Comparison of ENCODE assay signal across 8 cellular contexts in genomic region chr12:3065846-3066245, GRCh38. TPM values are rescaled to one million over a fixed set of nuclear protein-coding genes. Genes with fewer than 3 reads are reported as not detected.
DNase-seq lines count a peak whose midpoint lies in the region; ATAC-seq and TF ChIP-seq lines count a peak whose summit lies in the region.
"Not testable (repeated sequence)": the region's sequence is repeated elsewhere in the genome, so short reads cannot be mapped to it uniquely, and the experiment has no call there.

No MANE protein-coding gene starts in this region.

- H3K4me2 ChIP-seq in HCT116 (ENCODE audit: low read length) (peak overlapping the region; percentile 52), PC-9 (0 out of 2 replicates have a peak overlapping the region, but pooled peaks have one; percentile 12), trophoblast cell (ENCODE audit: low read length) (peak overlapping the region; percentile 39)

- TF ChIP-seq CTCF in HCT116 (IDR thresholded peaks at IDR 0.05 in 2 of 3, conservative IDR thresholded peaks at IDR 0.05 in 1 of 3; ENCODE audit: borderline replicate concordance in 1 of 3, insufficient read depth in 1 of 3, low read depth in 2 of 3, low read length in 2 of 3); PC-9 (conservative IDR thresholded peaks at IDR 0.05); choroid plexus epithelial cell (conservative IDR thresholded peaks at IDR 0.05; ENCODE audit: low read depth, low read length); type B pancreatic cell (conservative IDR thresholded peaks at IDR 0.05): not testable (repeated sequence)

- H3K4me3 ChIP-seq in HCT116 (replicated peaks in 1 of 2; ENCODE audit: low read depth in 1 of 2, low read length in 2 of 2); PC-9; choroid plexus epithelial cell (ENCODE audit: low read depth, low read length); trophoblast cell (ENCODE audit: low read depth, low read length): not testable (repeated sequence)

- not testable (repeated sequence) for H3K9me2 ChIP-seq in HCT116 (ENCODE audit: insufficient read depth); PC-9 (ENCODE audit: insufficient read depth)

- H3K4ac ChIP-seq in trophoblast cell (ENCODE audit: low read depth, low read length): not testable (repeated sequence)

- peak overlapping the region; percentile 73 for H3K14ac ChIP-seq in trophoblast cell (ENCODE audit: low read length)

- H3K18ac ChIP-seq in trophoblast cell (ENCODE audit: low read length): not testable (repeated sequence)

- not testable (repeated sequence) for H3K36me3 Mint-ChIP-seq in type B pancreatic cell

- not testable (repeated sequence) for H3K79me1 ChIP-seq in trophoblast cell (ENCODE audit: low read length)

- H3K23ac ChIP-seq in trophoblast cell (ENCODE audit: low read length): not testable (repeated sequence)

- RAD21 ChIA-PET in HCT116 (lab: Charles Lee; ENCODE audit: low non-redundant PET in 1 of 2, low total read pairs in 2 of 2, uncharacterized antibody in 2 of 2, unreplicated experiment in 2 of 2): not testable (repeated sequence)

- peak overlapping the region; percentile 58 for H4K8ac ChIP-seq in trophoblast cell (ENCODE audit: low read depth, low read length)

- H2BK12ac ChIP-seq in trophoblast cell (ENCODE audit: low read length): not testable (repeated sequence)

- peak overlapping the region; percentile 79 for H2BK120ac ChIP-seq in trophoblast cell (ENCODE audit: insufficient read depth, low read length, poor library complexity)

- not testable (repeated sequence) for TF ChIP-seq POLR2A in HCT116 (IDR thresholded peaks at IDR 0.05; ENCODE audit: borderline replicate concordance, extremely low read depth, insufficient read depth, insufficient read length)

- peaks cover 17% of the 10 kb centered on the region for H3K27me3 Mint-ChIP-seq in type B pancreatic cell

- no CpG with 5 or more reads among the region's 3 CpGs for WGBS in trophoblast cell (ENCODE audit: extremely low coverage, insufficient coverage, insufficient read length)

- not testable (repeated sequence) for H3K9me3 Mint-ChIP-seq in type B pancreatic cell

- not testable (repeated sequence) for H3K9me3 ChIP-seq in HCT116 (ENCODE audit: control insufficient read depth in 1 of 2, insufficient read depth in 1 of 2, low read depth in 1 of 2, low read length in 2 of 2); PC-9 (ENCODE audit: insufficient read depth, low read depth); trophoblast cell (ENCODE audit: insufficient read depth, low read depth, low read length)

- peak overlapping the region; percentile 82 for H2BK5ac ChIP-seq in trophoblast cell (ENCODE audit: low read depth, low read length, poor library complexity)

- not testable (repeated sequence) for H3K4me1 Mint-ChIP-seq in type B pancreatic cell (ENCODE audit: unreplicated experiment)

- peak; percentile 67 for DNase-seq in ELF-1 (ENCODE audit: low read depth, low spot score)
- not testable (repeated sequence) for DNase-seq in HCT116 (ENCODE audit: low read depth, low spot score); type B pancreatic cell (ENCODE audit: extremely low spot score, unreplicated experiment)
- peak; percentile 39 for DNase-seq in HT1080 (ENCODE audit: low read depth)
- peak in 1 of 2 experiments; percentile 56 for DNase-seq in PC-9
- DNase-seq in choroid plexus epithelial cell (ENCODE audit: low read depth): peak; percentile 28
- DNase-seq in kidney tubule cell (ENCODE audit: low spot score): peak; percentile 34
- DNase-seq in trophoblast cell: peak; percentile 49 to 71

- H3K9ac ChIP-seq in HCT116 (ENCODE audit: low read length); trophoblast cell (ENCODE audit: low read length): not testable (repeated sequence)

- peak overlapping the region; percentile 63 for H4K91ac ChIP-seq in trophoblast cell (ENCODE audit: low read depth, low read length)

- POLR2A ChIA-PET in HCT116 (lab: Charles Lee); PC-9 (lab: Charles Lee; ENCODE audit: unreplicated experiment): not testable (repeated sequence)

- H2AFZ ChIP-seq in HCT116 (ENCODE audit: low read depth, low read length, poor library complexity, severe bottlenecking); PC-9; trophoblast cell (ENCODE audit: insufficient read depth, low read length, poor library complexity): not testable (repeated sequence)

- not testable (repeated sequence) for H3K79me2 ChIP-seq in HCT116 (ENCODE audit: insufficient read depth, low read length); PC-9 (ENCODE audit: low read depth); trophoblast cell (ENCODE audit: control insufficient read depth, insufficient read depth, low read length, poor library complexity)

- not testable (repeated sequence) for BruUV-seq in HCT116 (replicated peaks; lab: Mats Ljungman, UMichigan); PC-9 (replicated peaks; lab: Mats Ljungman, UMichigan)

- H4K20me1 ChIP-seq in HCT116 (ENCODE audit: insufficient read depth); PC-9 (ENCODE audit: insufficient read depth): not testable (repeated sequence)

- H4K12ac ChIP-seq in trophoblast cell (ENCODE audit: low read depth, low read length): not testable (repeated sequence)

- not testable (repeated sequence) for H3K36me3 ChIP-seq in HCT116 (ENCODE audit: control insufficient read depth in 1 of 2, insufficient read depth in 2 of 2, low read length in 2 of 2); PC-9 (ENCODE audit: low read depth); trophoblast cell (ENCODE audit: control insufficient read depth in 1 of 2, insufficient read depth in 2 of 2, low read length in 2 of 2)

- CTCF ChIA-PET in HCT116 (lab: Charles Lee): interaction anchor here (0.9 to 1.5 kb wide), 2 partner anchors 8 to 25 kb away, joined by 4 read pairs; no protein-coding TSS in a partner anchor
- CTCF ChIA-PET in PC-9 (lab: Charles Lee): interaction anchor here (0.6 kb wide), 2 partner anchors 24 to 354 kb away, joined by 3 to 8 read pairs; no protein-coding TSS in a partner anchor

- ATAC-seq in HCT116: peak; percentile 11; the same call in 1 of the 2 replicates

- not testable (repeated sequence) for H3K27me3 ChIP-seq in HCT116 (ENCODE audit: insufficient read depth, low read length); trophoblast cell (ENCODE audit: insufficient read depth, low read length)
- peaks cover 31% of the 10 kb centered on the region for H3K27me3 ChIP-seq in PC-9 (ENCODE audit: insufficient read depth, low read depth)

- H3K4me3 Mint-ChIP-seq in type B pancreatic cell: not testable (repeated sequence)

- H3F3A ChIP-seq in PC-9 (ENCODE audit: insufficient read depth, low read depth): not testable (repeated sequence)

- not testable (repeated sequence) for H3K27ac ChIP-seq in HCT116 (ENCODE audit: low read depth, low read length); PC-9
- H3K27ac ChIP-seq in trophoblast cell (ENCODE audit: low read depth, low read length): peak overlapping the region; percentile 87

- H3K27ac Mint-ChIP-seq in type B pancreatic cell: peak overlapping the region; percentile 39

- not testable (repeated sequence) for H2AK5ac ChIP-seq in trophoblast cell (ENCODE audit: low read length)

- intact Hi-C loops in HCT116 (cut with micrococcal nuclease); PC-9 (cut with micrococcal nuclease; ENCODE audit: unreplicated experiment): not testable (repeated sequence)

- H3K4me1 ChIP-seq in HCT116 (ENCODE audit: control insufficient read depth in 1 of 2, insufficient read depth in 2 of 2, low read length in 2 of 2) (peaks cover 10 to 12% of the 10 kb centered on the region in 2 experiments), PC-9 (replicated peaks; ENCODE audit: insufficient read depth) (peaks cover 11% of the 10 kb centered on the region), trophoblast cell (ENCODE audit: control insufficient read depth in 1 of 2, insufficient read depth in 2 of 2, low read length in 2 of 2) (peaks cover 10 to 16% of the 10 kb centered on the region in 2 experiments)

- TF ChIP-seq RAD21 in HCT116 (IDR thresholded peaks at IDR 0.05; ENCODE audit: low read depth): not testable (repeated sequence)

RNA-seq across cellular contexts. Expression of gene TSPAN9, which starts 11.3 kb away (rescaled TPM):
- total RNA-seq in HCT116 (2021; ENCODE audit: unreplicated experiment): 13.2 TPM
- polyA plus RNA-seq in HCT116 (2012): 10.3 and 12.8 TPM in 2 replicates
- total RNA-seq in HT1080 (2014; rRNA removed; shearing (Covaris generic)): 18.5 and 21.3 TPM in 2 replicates
- 20.5 and 27.7 TPM in 2 replicates for polyA plus RNA-seq in HT1080 (2015; cell fraction: cytosol; rRNA removed)
- polyA plus RNA-seq in HT1080 (2015; cell fraction: nucleus; rRNA removed): 29.4 and 34.3 TPM in 2 replicates
- total RNA-seq in PC-9 (2021): 8.9 and 9.6 TPM in 2 replicates
- 29.4 and 31.7 TPM in 2 replicates for polyA plus RNA-seq in trophoblast cell (2013)
- total RNA-seq in type B pancreatic cell (ENCODE audit: low replicate concordance): 30.7 and 31.7 TPM in 2 replicates
